1 cellular context compared by ENCODE assay signal in genomic region chr3:10763817-10764313, GRCh38.
TF ChIP-seq lines count a peak whose summit lies in the region.

No MANE protein-coding gene starts in this region.

TF ChIP-seq in GM23338, 12 proteins besides CTCF, POLR2A, EP300 and RAD21 (continued from another document):
- no peak for TF ChIP-seq ZNF462 (CRISPR knock-in tag; IDR thresholded peaks at IDR 0.05)
